1 cellular context compared by ENCODE assay signal in genomic region chr3:72696815-72697214, GRCh38.
A peak's percentile ranks its signal among the peaks of the same experiment; 100 is the strongest.
TF ChIP-seq lines count a peak whose summit lies in the region.

No MANE protein-coding gene starts in this region.

TF ChIP-seq in GM23338, 12 proteins besides CTCF, POLR2A, EP300 and RAD21 (continued from another document):
- TF ChIP-seq, protein P1, sequence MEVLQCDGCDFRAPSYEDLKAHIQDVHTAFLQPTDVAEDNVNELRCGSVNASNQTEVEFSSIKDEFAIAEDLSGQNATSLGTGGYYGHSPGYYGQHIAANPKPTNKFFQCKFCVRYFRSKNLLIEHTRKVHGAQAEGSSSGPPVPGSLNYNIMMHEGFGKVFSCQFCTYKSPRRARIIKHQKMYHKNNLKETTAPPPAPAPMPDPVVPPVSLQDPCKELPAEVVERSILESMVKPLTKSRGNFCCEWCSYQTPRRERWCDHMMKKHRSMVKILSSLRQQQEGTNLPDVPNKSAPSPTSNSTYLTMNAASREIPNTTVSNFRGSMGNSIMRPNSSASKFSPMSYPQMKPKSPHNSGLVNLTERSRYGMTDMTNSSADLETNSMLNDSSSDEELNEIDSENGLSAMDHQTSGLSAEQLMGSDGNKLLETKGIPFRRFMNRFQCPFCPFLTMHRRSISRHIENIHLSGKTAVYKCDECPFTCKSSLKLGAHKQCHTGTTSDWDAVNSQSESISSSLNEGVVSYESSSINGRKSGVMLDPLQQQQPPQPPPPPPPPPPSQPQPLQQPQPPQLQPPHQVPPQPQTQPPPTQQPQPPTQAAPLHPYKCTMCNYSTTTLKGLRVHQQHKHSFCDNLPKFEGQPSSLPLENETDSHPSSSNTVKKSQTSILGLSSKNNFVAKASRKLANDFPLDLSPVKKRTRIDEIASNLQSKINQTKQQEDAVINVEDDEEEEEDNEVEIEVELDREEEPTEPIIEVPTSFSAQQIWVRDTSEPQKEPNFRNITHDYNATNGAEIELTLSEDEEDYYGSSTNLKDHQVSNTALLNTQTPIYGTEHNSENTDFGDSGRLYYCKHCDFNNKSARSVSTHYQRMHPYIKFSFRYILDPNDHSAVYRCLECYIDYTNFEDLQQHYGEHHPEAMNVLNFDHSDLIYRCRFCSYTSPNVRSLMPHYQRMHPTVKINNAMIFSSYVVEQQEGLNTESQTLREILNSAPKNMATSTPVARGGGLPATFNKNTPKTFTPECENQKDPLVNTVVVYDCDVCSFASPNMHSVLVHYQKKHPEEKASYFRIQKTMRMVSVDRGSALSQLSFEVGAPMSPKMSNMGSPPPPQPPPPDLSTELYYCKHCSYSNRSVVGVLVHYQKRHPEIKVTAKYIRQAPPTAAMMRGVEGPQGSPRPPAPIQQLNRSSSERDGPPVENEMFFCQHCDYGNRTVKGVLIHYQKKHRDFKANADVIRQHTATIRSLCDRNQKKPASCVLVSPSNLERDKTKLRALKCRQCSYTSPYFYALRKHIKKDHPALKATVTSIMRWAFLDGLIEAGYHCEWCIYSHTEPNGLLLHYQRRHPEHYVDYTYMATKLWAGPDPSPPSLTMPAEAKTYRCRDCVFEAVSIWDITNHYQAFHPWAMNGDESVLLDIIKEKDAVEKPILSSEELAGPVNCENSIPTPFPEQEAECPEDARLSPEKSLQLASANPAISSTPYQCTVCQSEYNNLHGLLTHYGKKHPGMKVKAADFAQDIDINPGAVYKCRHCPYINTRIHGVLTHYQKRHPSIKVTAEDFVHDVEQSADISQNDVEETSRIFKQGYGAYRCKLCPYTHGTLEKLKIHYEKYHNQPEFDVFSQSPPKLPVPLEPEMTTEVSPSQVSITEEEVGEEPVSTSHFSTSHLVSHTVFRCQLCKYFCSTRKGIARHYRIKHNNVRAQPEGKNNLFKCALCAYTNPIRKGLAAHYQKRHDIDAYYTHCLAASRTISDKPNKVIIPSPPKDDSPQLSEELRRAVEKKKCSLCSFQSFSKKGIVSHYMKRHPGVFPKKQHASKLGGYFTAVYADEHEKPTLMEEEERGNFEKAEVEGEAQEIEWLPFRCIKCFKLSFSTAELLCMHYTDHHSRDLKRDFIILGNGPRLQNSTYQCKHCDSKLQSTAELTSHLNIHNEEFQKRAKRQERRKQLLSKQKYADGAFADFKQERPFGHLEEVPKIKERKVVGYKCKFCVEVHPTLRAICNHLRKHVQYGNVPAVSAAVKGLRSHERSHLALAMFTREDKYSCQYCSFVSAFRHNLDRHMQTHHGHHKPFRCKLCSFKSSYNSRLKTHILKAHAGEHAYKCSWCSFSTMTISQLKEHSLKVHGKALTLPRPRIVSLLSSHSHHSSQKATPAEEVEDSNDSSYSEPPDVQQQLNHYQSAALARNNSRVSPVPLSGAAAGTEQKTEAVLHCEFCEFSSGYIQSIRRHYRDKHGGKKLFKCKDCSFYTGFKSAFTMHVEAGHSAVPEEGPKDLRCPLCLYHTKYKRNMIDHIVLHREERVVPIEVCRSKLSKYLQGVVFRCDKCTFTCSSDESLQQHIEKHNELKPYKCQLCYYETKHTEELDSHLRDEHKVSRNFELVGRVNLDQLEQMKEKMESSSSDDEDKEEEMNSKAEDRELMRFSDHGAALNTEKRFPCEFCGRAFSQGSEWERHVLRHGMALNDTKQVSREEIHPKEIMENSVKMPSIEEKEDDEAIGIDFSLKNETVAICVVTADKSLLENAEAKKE (CRISPR knock-in tag; IDR thresholded peaks at IDR 0.05): peak; percentile 78
